ENCODE assay signal across 9 cellular contexts in genomic region chr11:73981051-73981805, GRCh38. TPM values are rescaled to one million over a fixed set of nuclear protein-coding genes. Genes with fewer than 3 reads are reported as not detected.
DNase-seq lines count a peak whose midpoint lies in the region; ATAC-seq and TF ChIP-seq lines count a peak whose summit lies in the region.
"Had no signal": no experiment of that assay in that cellular context is flagged by ENCODE, and none has a peak within 500 bp of the region (broad histone marks: within the 10 kb centered on the region; RNA-seq: fewer than 3 reads in every experiment).

No MANE protein-coding gene starts in this region.

- H3K4me1 ChIP-seq in breast epithelium: peaks cover 0 to 4% of the 10 kb centered on the region in 2 donors

- TF ChIP-seq CTCF in breast epithelium (IDR thresholded peaks at IDR 0.05): no peak
- no peak for TF ChIP-seq CTCF in MCF 10A (IDR thresholded peaks at IDR 0.05; ENCODE audit: unreplicated experiment)
- no peak for TF ChIP-seq CTCF in type B pancreatic cell (conservative IDR thresholded peaks at IDR 0.05)

- peak overlapping the region; percentile 84 to 91 for H3K27ac ChIP-seq in breast epithelium

- H3K36me3 Mint-ChIP-seq in MCF 10A (ENCODE audit: insufficient read depth, unreplicated experiment): no peaks in the 10 kb centered on the region
- peaks cover 13% of the 10 kb centered on the region for H3K36me3 Mint-ChIP-seq in activated naive CD8-positive, alpha-beta T cell
- peaks cover 52% of the 10 kb centered on the region for H3K36me3 Mint-ChIP-seq in memory B cell
- H3K36me3 Mint-ChIP-seq in type B pancreatic cell: no peaks in the 10 kb centered on the region

- H3K4me1 Mint-ChIP-seq in MCF 10A (ENCODE audit: insufficient read depth, unreplicated experiment) (peaks cover 6% of the 10 kb centered on the region), memory B cell (peaks cover 46% of the 10 kb centered on the region), type B pancreatic cell (ENCODE audit: unreplicated experiment) (peaks cover 22% of the 10 kb centered on the region)
- H3K4me1 Mint-ChIP-seq in activated naive CD8-positive, alpha-beta T cell (ENCODE audit: low read depth): peaks cover 75% of the 10 kb centered on the region

- H3K27me3 Mint-ChIP-seq in MCF 10A (ENCODE audit: insufficient read depth, unreplicated experiment) (no peaks in the 10 kb centered on the region), memory B cell (no peaks in the 10 kb centered on the region), type B pancreatic cell (peaks cover 7% of the 10 kb centered on the region)
- H3K27me3 Mint-ChIP-seq in activated naive CD8-positive, alpha-beta T cell: no peaks in the 10 kb centered on the region

- H3K4me3 ChIP-seq in breast epithelium: peak overlapping the region; percentile 50 to 68 (median 66)

- no peak for TF ChIP-seq POLR2A in breast epithelium (IDR thresholded peaks at IDR 0.05)

- no peaks in the 10 kb centered on the region for H3K9me3 ChIP-seq in breast epithelium

- H3K27ac Mint-ChIP-seq in MCF 10A (ENCODE audit: low read depth, unreplicated experiment) (no peak overlapping the region), memory B cell (peak overlapping the region; percentile 98), type B pancreatic cell (peak overlapping the region; percentile 98)
- H3K27ac Mint-ChIP-seq in activated naive CD8-positive, alpha-beta T cell: peak overlapping the region; percentile 97

- intact Hi-C loops in breast epithelium (cut with DNase I; ENCODE audit: low total_unique reads) (no loop called here), MCF 10A (cut with micrococcal nuclease) (no loop called here)

- no peaks in the 10 kb centered on the region for H3K9me3 Mint-ChIP-seq in MCF 10A (ENCODE audit: unreplicated experiment)
- no peaks in the 10 kb centered on the region for H3K9me3 Mint-ChIP-seq in activated naive CD8-positive, alpha-beta T cell (ENCODE audit: low read depth)
- H3K9me3 Mint-ChIP-seq in memory B cell: no peaks in the 10 kb centered on the region
- no peaks in the 10 kb centered on the region for H3K9me3 Mint-ChIP-seq in type B pancreatic cell

- POLR2A ChIA-PET in MCF 10A (lab: Yijun Ruan, JAX): no interaction called here

- CTCF ChIA-PET in MCF 10A (lab: Yijun Ruan, JAX): interaction anchor here (1.2 to 2.1 kb wide), 2 partner anchors 17 to 32 kb away, joined by 3 to 8 read pairs; no protein-coding TSS in a partner anchor

- no peaks in the 10 kb centered on the region for H3K27me3 ChIP-seq in breast epithelium

- H3K36me3 ChIP-seq in breast epithelium: no peaks in the 10 kb centered on the region

- H3K4me3 Mint-ChIP-seq in MCF 10A (ENCODE audit: unreplicated experiment) (no peak overlapping the region), memory B cell (peak overlapping the region; percentile 99), type B pancreatic cell (peak overlapping the region; percentile 99)
- peak overlapping the region; percentile 98 for H3K4me3 Mint-ChIP-seq in activated naive CD8-positive, alpha-beta T cell

- BruUV-seq in MCF 10A (replicated peaks; lab: Mats Ljungman, UMichigan): no TSS peak

- DNase-seq in breast epithelium (ENCODE audit: low spot score in 2 of 2) (peak in 1 of 2 donors; percentile 43), MCF 10A (ENCODE audit: unreplicated experiment) (no peak), memory B cell (ENCODE audit: low spot score in 2 of 2) (no peak), type B pancreatic cell (ENCODE audit: extremely low spot score, unreplicated experiment) (no peak), AG20443 (ENCODE audit: low spot score) (no peak), GM03348 (ENCODE audit: low spot score) (no peak)

- ATAC-seq in memory B cell (ENCODE audit: low read depth): no peak
- no peak for ATAC-seq in HG02884 (IDR thresholded peaks at IDR 0.05; ENCODE audit: unreplicated experiment)

RNA-seq across cellular contexts. Expression of gene UCP2, which starts 1.4 kb away (rescaled TPM):
- total RNA-seq in breast epithelium (10 to 100 TPM; 28.2 to 82.4 (median 45.2) TPM), MCF 10A (2022) (not detected in 2 replicates), type B pancreatic cell (ENCODE audit: low replicate concordance) (70.4 and 104 TPM in 2 replicates)

RNA-seq across cellular contexts. Expression of gene UCP3, which starts 27.7 kb away (rescaled TPM):
- total RNA-seq in breast epithelium (1 to 10 TPM; 1.6 to 5.9 (median 1.8) TPM), MCF 10A (2022) (1.5 and 2.5 TPM in 2 replicates), type B pancreatic cell (ENCODE audit: low replicate concordance) (2.4 and 3.7 TPM in 2 replicates)

RNA-seq across cellular contexts. Expression of gene DNAJB13, which starts 30.4 kb away (rescaled TPM):
- total RNA-seq in breast epithelium (not detected), MCF 10A (2022) (0.29 and 0.30 TPM in 2 replicates), type B pancreatic cell (ENCODE audit: low replicate concordance) (2.8 TPM in 1 of 2 replicates, not detected in the other)
- total RNA-seq: Daoy had no signal

Comparison
In these comparisons a context has a peak if more than half of its experiments do, and no peak if none do; other contexts are left out.
1. RNA of gene UCP2, which starts 1.4 kb away (total RNA-seq): 70.4 to 104 TPM in type B pancreatic cell and 28.2 to 82.4 TPM in breast epithelium; not detected in MCF 10A; every median in the first group is over 10 times any median in the second.